10 cellular contexts compared by ENCODE assay signal in the genomic region with DNA sequence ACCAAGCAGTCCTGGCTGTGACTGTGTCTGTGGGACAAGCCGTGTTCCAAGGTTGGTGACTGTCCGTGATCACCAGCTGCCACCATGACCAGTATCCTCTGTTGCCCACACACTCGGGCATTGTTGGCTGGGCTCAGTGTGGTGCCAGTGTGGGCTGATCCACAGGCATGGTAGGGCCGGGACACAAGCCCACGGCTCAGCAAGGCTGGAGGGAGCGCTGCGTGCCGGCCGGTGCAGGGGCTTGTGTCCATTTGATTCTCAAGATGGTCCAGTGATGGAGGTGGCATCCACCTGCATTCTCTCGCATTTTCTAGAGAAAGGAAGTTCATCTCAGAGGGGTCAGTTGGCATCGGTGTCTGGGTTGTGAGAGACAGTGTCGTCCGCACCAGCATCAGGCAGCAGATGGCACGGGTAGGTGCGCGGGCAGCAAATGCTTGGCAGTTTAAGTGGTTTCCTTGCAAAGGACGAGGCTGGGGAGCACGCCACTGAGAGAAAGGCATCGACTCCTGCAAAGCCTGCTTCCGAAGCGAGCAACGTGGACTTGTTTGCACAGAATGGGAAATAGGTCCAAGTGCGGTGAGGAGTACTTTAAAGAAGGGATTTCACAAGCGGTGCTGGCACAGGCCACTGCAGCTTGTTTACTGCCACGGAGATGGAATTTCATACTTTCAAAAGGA. TPM values are rescaled to one million over a fixed set of nuclear protein-coding genes. Genes with fewer than 3 reads are reported as not detected.
DNase-seq lines count a peak whose midpoint lies in the region; ATAC-seq and TF ChIP-seq lines count a peak whose summit lies in the region.
"Had no signal": no experiment of that assay in that cellular context is flagged by ENCODE, and none has a peak within 500 bp of the region (broad histone marks: within the 10 kb centered on the region; RNA-seq: fewer than 3 reads in every experiment).

No MANE protein-coding gene starts in this region.

- CTCF ChIA-PET in RWPE1 (lab: Yijun Ruan, JAX) = no interaction called here
- CTCF ChIA-PET in CD8-positive, alpha-beta memory T cell (lab: Charles Lee) = no interaction called here

- no peaks in the 10 kb centered on the region for H3K27me3 Mint-ChIP-seq in osteocyte (ENCODE audit: unreplicated experiment)
- H3K27me3 Mint-ChIP-seq in CD8-positive, alpha-beta memory T cell = peaks cover 0 to 8% of the 10 kb centered on the region in 2 donors
- H3K27me3 Mint-ChIP-seq in effector memory CD8-positive, alpha-beta T cell = peaks cover 0 to 32% of the 10 kb centered on the region in 2 donors

- H3K9me3 Mint-ChIP-seq in osteocyte (ENCODE audit: unreplicated experiment) = no peaks in the 10 kb centered on the region
- no peaks in the 10 kb centered on the region for H3K9me3 Mint-ChIP-seq in CD8-positive, alpha-beta memory T cell
- H3K9me3 Mint-ChIP-seq in effector memory CD8-positive, alpha-beta T cell = peaks cover 0 to 2% of the 10 kb centered on the region in 2 donors

- no peak overlapping the region for H3K4me3 Mint-ChIP-seq in osteocyte (ENCODE audit: unreplicated experiment)
- H3K4me3 Mint-ChIP-seq in CD8-positive, alpha-beta memory T cell = no peak overlapping the region
- no peak overlapping the region for H3K4me3 Mint-ChIP-seq in effector memory CD8-positive, alpha-beta T cell
- H3K4me3 Mint-ChIP-seq: neural crest cell had no signal

- H3K36me3 ChIP-seq in CD8-positive, alpha-beta memory T cell (ENCODE audit: insufficient read depth, low read length) = no peaks in the 10 kb centered on the region

- H3K4me3 ChIP-seq in foreskin fibroblast (ENCODE audit: low read depth in 1 of 2, low read length in 2 of 2) = peak overlapping the region in 1 of 2 donors; percentile 44
- H3K4me3 ChIP-seq in CD8-positive, alpha-beta memory T cell (ENCODE audit: low read length) = no peak overlapping the region

- no peaks in the 10 kb centered on the region for H3K4me1 ChIP-seq in CD8-positive, alpha-beta memory T cell (ENCODE audit: insufficient read depth, low read length)

- peak overlapping the region; percentile 72 for H3K27ac Mint-ChIP-seq in osteocyte (ENCODE audit: unreplicated experiment)
- no peak overlapping the region for H3K27ac Mint-ChIP-seq in CD8-positive, alpha-beta memory T cell
- peak overlapping the region in 1 of 2 donors; percentile 38 for H3K27ac Mint-ChIP-seq in effector memory CD8-positive, alpha-beta T cell

- DNase-seq in AG08395 (ENCODE audit: low spot score) (peak; percentile 62), RWPE1 (ENCODE audit: low spot score) (no peak), foreskin fibroblast (peak; percentile 89 to 93), osteocyte (ENCODE audit: extremely low spot score, unreplicated experiment) (no peak), NCI-H1436 treated with DMSO at 0.1 percent for 48 hours (lab: John Stamatoyannopoulos, UW) (no peak)
- no peak for DNase-seq in CD8-positive, alpha-beta memory T cell
- no peak for DNase-seq in effector memory CD8-positive, alpha-beta T cell
- DNase-seq: NCI-H69 had no signal

- H3K27me3 ChIP-seq in CD8-positive, alpha-beta memory T cell (ENCODE audit: insufficient read depth, low read length, poor library complexity, severe bottlenecking) = no peaks in the 10 kb centered on the region

- H3K27ac ChIP-seq in RWPE1 = peak overlapping the region; percentile 94
- H3K27ac ChIP-seq in CD8-positive, alpha-beta memory T cell (ENCODE audit: low read depth, low read length) = no peak overlapping the region

- H3K9me3 ChIP-seq in CD8-positive, alpha-beta memory T cell (ENCODE audit: low read length) = no peaks in the 10 kb centered on the region

- no peak for ATAC-seq in GM18909 (IDR thresholded peaks at IDR 0.05; ENCODE audit: poor library complexity, unreplicated experiment)
- no peak for ATAC-seq in effector memory CD8-positive, alpha-beta T cell (replicated peaks)

- POLR2A ChIA-PET in RWPE1 (lab: Yijun Ruan, JAX; ENCODE audit: low non-redundant PET) = no interaction called here
- POLR2A ChIA-PET in CD8-positive, alpha-beta memory T cell (lab: Charles Lee) = no interaction called here

- TF ChIP-seq CTCF in RWPE1 (conservative IDR thresholded peaks at IDR 0.05; ENCODE audit: low read depth) (no peak), foreskin fibroblast (IDR thresholded peaks at IDR 0.05; ENCODE audit: low read depth, low read length) (no peak), osteocyte (IDR thresholded peaks at IDR 0.05) (no peak)

- no peaks in the 10 kb centered on the region for H3K36me3 Mint-ChIP-seq in osteocyte (ENCODE audit: unreplicated experiment)
- no peaks in the 10 kb centered on the region for H3K36me3 Mint-ChIP-seq in CD8-positive, alpha-beta memory T cell
- peaks cover 10% of the 10 kb centered on the region for H3K36me3 Mint-ChIP-seq in effector memory CD8-positive, alpha-beta T cell (ENCODE audit: insufficient read depth)

- peaks cover 51% of the 10 kb centered on the region for H3K4me1 Mint-ChIP-seq in osteocyte (ENCODE audit: unreplicated experiment)
- no peaks in the 10 kb centered on the region for H3K4me1 Mint-ChIP-seq in CD8-positive, alpha-beta memory T cell
- peaks cover 0 to 1% of the 10 kb centered on the region in 2 donors for H3K4me1 Mint-ChIP-seq in effector memory CD8-positive, alpha-beta T cell (ENCODE audit: low read depth in 2 of 2)

RNA-seq across cellular contexts. Expression of gene TWIST2, which starts 20.9 kb away (rescaled TPM):
- total RNA-seq in osteocyte = 6.0 and 6.3 TPM in 2 replicates
- not detected for total RNA-seq in CD8-positive, alpha-beta memory T cell
- polyA plus RNA-seq in CD8-positive, alpha-beta memory T cell = not detected

Comparison
In these comparisons a context has a peak if more than half of its experiments do, and no peak if none do; other contexts are left out.
1. DNase-seq: peak in AG08395 (single experiment) and foreskin fibroblast (2 of 2); none in RWPE1 (single experiment), osteocyte (single experiment), NCI-H1436 treated with DMSO at 0.1 percent for 48 hours (single experiment), CD8-positive, alpha-beta memory T cell (0 of 5) and effector memory CD8-positive, alpha-beta T cell (0 of 3).